In the genomic region with DNA sequence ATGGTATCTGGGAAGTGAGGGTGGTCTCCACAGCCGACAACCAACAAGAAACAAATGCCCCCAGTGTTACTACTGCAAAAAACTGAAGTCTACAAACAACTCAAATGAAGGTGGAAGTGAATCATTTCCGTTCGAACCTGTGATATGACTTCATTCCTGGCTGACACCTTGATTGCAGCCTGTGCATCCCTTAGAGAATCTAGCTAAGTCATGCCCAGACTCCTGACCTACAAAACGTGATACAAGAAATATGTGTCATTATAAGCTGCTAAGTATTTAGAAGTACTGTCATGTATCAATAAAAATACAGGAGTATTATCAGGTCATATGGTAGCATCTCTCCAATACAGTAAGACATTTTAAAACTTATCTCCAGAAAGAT, we compare ENCODE assay signal across 14 cellular contexts.
"Had no signal": no experiment of that assay in that cellular context is flagged by ENCODE, and none has a peak within 500 bp of the region (broad histone marks: within the 10 kb centered on the region; RNA-seq: fewer than 3 reads in every experiment).

No MANE protein-coding gene starts in this region.

- H3K4me1 ChIP-seq: ascending aorta, right atrium auricular region, tibial nerve, vagina had no signal

- DNase-seq: activated CD4-positive, alpha-beta memory T cell treated with anti-CD3 and anti-CD28 coated beads for 36 hours; activated CD4-positive, alpha-beta T cell treated with anti-CD3 and anti-CD28 coated beads for 36 hours; activated naive CD4-positive, alpha-beta T cell treated with anti-CD3 and anti-CD28 coated beads, Interleukin-2, amount 10 ng/mL, durations not matched to agents 7 days and 5 days; activated T-cell treated with anti-CD3 and anti-CD28 coated beads, Interleukin-2, amount 50 U/mL, for 24 hours; hypothalamus; kidney glomerular epithelial cell; nucleus accumbens; stimulated activated CD4-positive, alpha-beta T cell treated with anti-CD3 and anti-CD28 coated beads, Interleukin-2, amount 100 ng/mL, for 48 hours had no signal

- H3K27ac ChIP-seq: ascending aorta, cardiac muscle cell, right atrium auricular region, tibial nerve, vagina had no signal

- H3K27me3 ChIP-seq: ascending aorta, cardiac muscle cell, right atrium auricular region, tibial nerve, vagina had no signal

- H3K4me3 ChIP-seq: ascending aorta, cardiac muscle cell, right atrium auricular region, tibial nerve, vagina had no signal

- ATAC-seq: activated CD4-positive, alpha-beta T cell treated with anti-CD3 and anti-CD28 coated beads for 36 hours; esophagus mucosa had no signal

- H3K36me3 ChIP-seq: ascending aorta, cardiac muscle cell, right atrium auricular region, tibial nerve, vagina had no signal
